In genomic region chr22:41787331-41787730, GRCh38 we compare ENCODE assay signal across 23 cellular contexts.
DNase-seq lines count a peak whose midpoint lies in the region; ATAC-seq lines count a peak whose summit lies in the region.
"Had no signal": no experiment of that assay in that cellular context is flagged by ENCODE, and none has a peak within 500 bp of the region (broad histone marks: within the 10 kb centered on the region; RNA-seq: fewer than 3 reads in every experiment).

No MANE protein-coding gene starts in this region.

- H3K27me3 Mint-ChIP-seq in central memory CD8-positive, alpha-beta T cell, result no peaks in the 10 kb centered on the region
- H3K27me3 Mint-ChIP-seq: CD4-positive, alpha-beta memory T cell; IgD-negative memory B cell had no signal

- peaks cover 32% of the 10 kb centered on the region for H3K4me1 Mint-ChIP-seq in central memory CD8-positive, alpha-beta T cell

- peak overlapping the region; percentile 19 for H3K27ac Mint-ChIP-seq in central memory CD8-positive, alpha-beta T cell (ENCODE audit: low read depth)
- H3K27ac Mint-ChIP-seq: HFFc6, IgD-negative memory B cell had no signal

- H3K36me3 Mint-ChIP-seq in central memory CD8-positive, alpha-beta T cell (ENCODE audit: insufficient read depth), result peaks cover 21% of the 10 kb centered on the region

- no peaks in the 10 kb centered on the region for H3K9me3 Mint-ChIP-seq in central memory CD8-positive, alpha-beta T cell
- H3K9me3 Mint-ChIP-seq: CD4-positive, alpha-beta memory T cell; HFFc6; IgD-negative memory B cell had no signal

- ATAC-seq in central memory CD8-positive, alpha-beta T cell (replicated peaks; ENCODE audit: extremely low read depth, poor library complexity, severe bottlenecking), result no peak
- ATAC-seq in HG02623 (IDR thresholded peaks at IDR 0.05; ENCODE audit: unreplicated experiment) (no peak), GM18502 (IDR thresholded peaks at IDR 0.05; ENCODE audit: poor library complexity, unreplicated experiment) (no peak), HG03520 (IDR thresholded peaks at IDR 0.05; ENCODE audit: unreplicated experiment) (no peak)

- peak; percentile 18 for DNase-seq in CD1c-positive myeloid dendritic cell (ENCODE audit: extremely low spot score)
- DNase-seq in D341Med (ENCODE audit: low spot score), result peak; percentile 72
- peak; percentile 95 for DNase-seq in NCI-H82 treated with DMSO at 0.1 percent for 48 hours (lab: John Stamatoyannopoulos, UW; ENCODE audit: unreplicated experiment)
- DNase-seq in central memory CD8-positive, alpha-beta T cell (ENCODE audit: low spot score in 2 of 2), result no peak
- no peak for DNase-seq in activated gamma-delta T cell treated with Interleukin-2 at 50 U/mL for 16 hours
- DNase-seq: 8988T; Calu3; CD4-positive, alpha-beta memory T cell; DMS153; DND-41; GOT3; HFFc6; NCI-H1048; NCI-H1417; NCI-H1694; NCI-H2029 treated with DMSO at 0.1 percent for 48 hours; NCI-H446 treated with DMSO at 0.1 percent for 48 hours; NCI-H69; SK-N-SH had no signal

- no peak overlapping the region for H3K4me3 Mint-ChIP-seq in central memory CD8-positive, alpha-beta T cell
- H3K4me3 Mint-ChIP-seq: HFFc6, IgD-negative memory B cell had no signal

Comparison
In these comparisons a context has a peak if more than half of its experiments do, and no peak if none do; other contexts are left out.
1. DNase-seq: peak in CD1c-positive myeloid dendritic cell (single experiment), D341Med (single experiment) and NCI-H82 treated with DMSO at 0.1 percent for 48 hours (single experiment); none in central memory CD8-positive, alpha-beta T cell (0 of 2) and activated gamma-delta T cell treated with Interleukin-2 at 50 U/mL for 16 hours (single experiment).